In the genomic region with DNA sequence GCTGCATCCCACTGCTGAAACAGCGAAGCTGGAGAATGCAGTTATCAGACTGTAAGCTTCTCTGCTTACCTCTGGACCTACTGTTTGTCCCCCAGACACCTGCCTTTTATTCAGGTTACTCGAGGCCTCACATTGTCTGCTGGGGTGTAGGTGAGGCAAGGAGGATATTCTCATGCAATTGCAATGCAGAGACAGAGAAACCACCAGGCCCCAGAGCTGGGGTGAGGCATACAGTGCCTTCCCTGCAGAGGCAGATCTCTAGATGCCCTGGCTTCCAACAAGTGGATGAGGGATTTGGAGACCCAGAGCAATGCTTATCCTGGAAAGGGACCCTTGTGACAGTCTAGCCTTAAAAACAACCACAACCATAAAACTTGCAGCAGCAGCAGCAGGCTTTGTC, we compare ENCODE assay signal across 2 cellular contexts.
TF ChIP-seq lines count a peak whose summit lies in the region.

No MANE protein-coding gene starts in this region.

TF ChIP-seq in GM23338, 12 proteins besides CTCF, POLR2A, EP300 and RAD21 (continued from another document):
- TF ChIP-seq, protein P1, sequence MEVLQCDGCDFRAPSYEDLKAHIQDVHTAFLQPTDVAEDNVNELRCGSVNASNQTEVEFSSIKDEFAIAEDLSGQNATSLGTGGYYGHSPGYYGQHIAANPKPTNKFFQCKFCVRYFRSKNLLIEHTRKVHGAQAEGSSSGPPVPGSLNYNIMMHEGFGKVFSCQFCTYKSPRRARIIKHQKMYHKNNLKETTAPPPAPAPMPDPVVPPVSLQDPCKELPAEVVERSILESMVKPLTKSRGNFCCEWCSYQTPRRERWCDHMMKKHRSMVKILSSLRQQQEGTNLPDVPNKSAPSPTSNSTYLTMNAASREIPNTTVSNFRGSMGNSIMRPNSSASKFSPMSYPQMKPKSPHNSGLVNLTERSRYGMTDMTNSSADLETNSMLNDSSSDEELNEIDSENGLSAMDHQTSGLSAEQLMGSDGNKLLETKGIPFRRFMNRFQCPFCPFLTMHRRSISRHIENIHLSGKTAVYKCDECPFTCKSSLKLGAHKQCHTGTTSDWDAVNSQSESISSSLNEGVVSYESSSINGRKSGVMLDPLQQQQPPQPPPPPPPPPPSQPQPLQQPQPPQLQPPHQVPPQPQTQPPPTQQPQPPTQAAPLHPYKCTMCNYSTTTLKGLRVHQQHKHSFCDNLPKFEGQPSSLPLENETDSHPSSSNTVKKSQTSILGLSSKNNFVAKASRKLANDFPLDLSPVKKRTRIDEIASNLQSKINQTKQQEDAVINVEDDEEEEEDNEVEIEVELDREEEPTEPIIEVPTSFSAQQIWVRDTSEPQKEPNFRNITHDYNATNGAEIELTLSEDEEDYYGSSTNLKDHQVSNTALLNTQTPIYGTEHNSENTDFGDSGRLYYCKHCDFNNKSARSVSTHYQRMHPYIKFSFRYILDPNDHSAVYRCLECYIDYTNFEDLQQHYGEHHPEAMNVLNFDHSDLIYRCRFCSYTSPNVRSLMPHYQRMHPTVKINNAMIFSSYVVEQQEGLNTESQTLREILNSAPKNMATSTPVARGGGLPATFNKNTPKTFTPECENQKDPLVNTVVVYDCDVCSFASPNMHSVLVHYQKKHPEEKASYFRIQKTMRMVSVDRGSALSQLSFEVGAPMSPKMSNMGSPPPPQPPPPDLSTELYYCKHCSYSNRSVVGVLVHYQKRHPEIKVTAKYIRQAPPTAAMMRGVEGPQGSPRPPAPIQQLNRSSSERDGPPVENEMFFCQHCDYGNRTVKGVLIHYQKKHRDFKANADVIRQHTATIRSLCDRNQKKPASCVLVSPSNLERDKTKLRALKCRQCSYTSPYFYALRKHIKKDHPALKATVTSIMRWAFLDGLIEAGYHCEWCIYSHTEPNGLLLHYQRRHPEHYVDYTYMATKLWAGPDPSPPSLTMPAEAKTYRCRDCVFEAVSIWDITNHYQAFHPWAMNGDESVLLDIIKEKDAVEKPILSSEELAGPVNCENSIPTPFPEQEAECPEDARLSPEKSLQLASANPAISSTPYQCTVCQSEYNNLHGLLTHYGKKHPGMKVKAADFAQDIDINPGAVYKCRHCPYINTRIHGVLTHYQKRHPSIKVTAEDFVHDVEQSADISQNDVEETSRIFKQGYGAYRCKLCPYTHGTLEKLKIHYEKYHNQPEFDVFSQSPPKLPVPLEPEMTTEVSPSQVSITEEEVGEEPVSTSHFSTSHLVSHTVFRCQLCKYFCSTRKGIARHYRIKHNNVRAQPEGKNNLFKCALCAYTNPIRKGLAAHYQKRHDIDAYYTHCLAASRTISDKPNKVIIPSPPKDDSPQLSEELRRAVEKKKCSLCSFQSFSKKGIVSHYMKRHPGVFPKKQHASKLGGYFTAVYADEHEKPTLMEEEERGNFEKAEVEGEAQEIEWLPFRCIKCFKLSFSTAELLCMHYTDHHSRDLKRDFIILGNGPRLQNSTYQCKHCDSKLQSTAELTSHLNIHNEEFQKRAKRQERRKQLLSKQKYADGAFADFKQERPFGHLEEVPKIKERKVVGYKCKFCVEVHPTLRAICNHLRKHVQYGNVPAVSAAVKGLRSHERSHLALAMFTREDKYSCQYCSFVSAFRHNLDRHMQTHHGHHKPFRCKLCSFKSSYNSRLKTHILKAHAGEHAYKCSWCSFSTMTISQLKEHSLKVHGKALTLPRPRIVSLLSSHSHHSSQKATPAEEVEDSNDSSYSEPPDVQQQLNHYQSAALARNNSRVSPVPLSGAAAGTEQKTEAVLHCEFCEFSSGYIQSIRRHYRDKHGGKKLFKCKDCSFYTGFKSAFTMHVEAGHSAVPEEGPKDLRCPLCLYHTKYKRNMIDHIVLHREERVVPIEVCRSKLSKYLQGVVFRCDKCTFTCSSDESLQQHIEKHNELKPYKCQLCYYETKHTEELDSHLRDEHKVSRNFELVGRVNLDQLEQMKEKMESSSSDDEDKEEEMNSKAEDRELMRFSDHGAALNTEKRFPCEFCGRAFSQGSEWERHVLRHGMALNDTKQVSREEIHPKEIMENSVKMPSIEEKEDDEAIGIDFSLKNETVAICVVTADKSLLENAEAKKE (CRISPR knock-in tag; IDR thresholded peaks at IDR 0.05): 0 out of 2 replicates have a peak, but pooled peaks have one; percentile 21

TF ChIP-seq in WTC11, 78 proteins besides CTCF, POLR2A, EP300 and RAD21 (continued from another document):
- TF ChIP-seq GRHL2 (CRISPR knock-in tag; IDR thresholded peaks at IDR 0.05; ENCODE audit: insufficient replicate concordance, severe bottlenecking) (no peak), NR3C1 (CRISPR knock-in tag; conservative IDR thresholded peaks at IDR 0.05; ENCODE audit: low read depth) (no peak)
